8 cellular contexts compared by ENCODE assay signal in genomic region chr16:23182206-23182674, GRCh38. TPM values are rescaled to one million over a fixed set of nuclear protein-coding genes. Genes with fewer than 3 reads are reported as not detected.
A peak's percentile ranks its signal among the peaks of the same experiment; 100 is the strongest.
DNase-seq lines count a peak whose midpoint lies in the region; ATAC-seq and TF ChIP-seq lines count a peak whose summit lies in the region.

No MANE protein-coding gene starts in this region.

- H3K36me3 Mint-ChIP-seq in neural progenitor cell, result no peaks in the 10 kb centered on the region

- peak overlapping the region; percentile 77 for H3K4me3 Mint-ChIP-seq in neural progenitor cell

- intact Hi-C loops in PC-3 (cut with micrococcal nuclease) (loop anchor here (1.0 to 10.0 kb wide), 3 partner anchors 47 to 253 kb away; no protein-coding TSS in a partner anchor), stomach (cut with DNase I; ENCODE audit: low total_unique reads) (loop anchor here (5.0 kb wide), 1 partner anchor 250 kb away; no protein-coding TSS in a partner anchor)

- H4K20me1 ChIP-seq in PC-3 (ENCODE audit: low read length), result no peaks in the 10 kb centered on the region
- peaks cover 10% of the 10 kb centered on the region for H4K20me1 ChIP-seq in neural progenitor cell (ENCODE audit: low read depth)

- no peak overlapping the region for H3K27ac ChIP-seq in PC-3 (ENCODE audit: low read length)
- H3K27ac ChIP-seq in neural progenitor cell, result no peak overlapping the region
- peak overlapping the region in 2 of 5 donors; percentile 64 to 67 for H3K27ac ChIP-seq in stomach

- peak; percentile 95 for DNase-seq in COLO668 (lab: John Stamatoyannopoulos, UW; ENCODE audit: unreplicated experiment)
- peak; percentile 88 for DNase-seq in HuH-7 (ENCODE audit: low spot score)
- DNase-seq in PC-3, result peak; percentile 88
- peak; percentile 22 to 46 for DNase-seq in activated T-helper 1 cell treated with anti-CD3 and anti-CD28 coated beads, Interleukin-2, amount 50 U/mL, for 16 hours (ENCODE audit: low read depth in 1 of 2, low spot score in 1 of 2)
- peak; percentile 16 for DNase-seq in fibroblast of the aortic adventitia (ENCODE audit: low read depth)
- peak; percentile 89 for DNase-seq in neural progenitor cell (ENCODE audit: low spot score)
- DNase-seq in stomach, result peak; percentile 93

- H3K27ac Mint-ChIP-seq in neural progenitor cell, result no peak overlapping the region

- ATAC-seq in GM21381 (IDR thresholded peaks at IDR 0.05; ENCODE audit: unreplicated experiment) (peak; percentile 88), PC-3 (peak; percentile 93)

- TF ChIP-seq CTCF in PC-3 (conservative IDR thresholded peaks at IDR 0.05; ENCODE audit: low read depth, low read length) (peak; percentile 82), fibroblast of the aortic adventitia (IDR thresholded peaks at IDR 0.05; ENCODE audit: insufficient read depth, low read length) (peak; percentile 45), neural progenitor cell (IDR thresholded peaks at IDR 0.05) (peak; percentile 96), stomach (IDR thresholded peaks at IDR 0.05) (peak in 5 of 7 experiments; percentile 64 to 99 (median 98))

- CTCF ChIA-PET in PC-3 (lab: Charles Lee), result interaction anchor here (3.9 kb wide), 1 partner anchor 254 kb away, joined by 21 read pairs; no protein-coding TSS in a partner anchor

- H3K27me3 ChIP-seq in PC-3 (ENCODE audit: low read length) (no peaks in the 10 kb centered on the region), neural progenitor cell (peaks cover 54% of the 10 kb centered on the region), stomach (peaks cover 0 to 84% (median 15%) of the 10 kb centered on the region in 3 donors)

- H3K4me3 ChIP-seq in PC-3 (ENCODE audit: low read length) (peak overlapping the region; percentile 76), fibroblast of the aortic adventitia (ENCODE audit: low read depth, low read length) (no peak overlapping the region), neural progenitor cell (peak overlapping the region; percentile 43), stomach (peak overlapping the region; percentile 49 to 75 (median 50))

- no peak for TF ChIP-seq EP300 in stomach (IDR thresholded peaks at IDR 0.05)

- H3K27me3 Mint-ChIP-seq in neural progenitor cell (ENCODE audit: insufficient read depth, low read depth), result peaks cover 33% of the 10 kb centered on the region

- no peaks in the 10 kb centered on the region for H3K9me2 ChIP-seq in PC-3 (replicated peaks; ENCODE audit: low read length)

- H3K4me1 Mint-ChIP-seq in neural progenitor cell, result peaks cover 4% of the 10 kb centered on the region

- peaks cover 12% of the 10 kb centered on the region for H3K79me2 ChIP-seq in PC-3 (ENCODE audit: low read length)
- H3K79me2 ChIP-seq in neural progenitor cell (ENCODE audit: low read depth), result no peaks in the 10 kb centered on the region

- H3K9ac ChIP-seq in PC-3 (ENCODE audit: low read length), result no peak overlapping the region
- no peak overlapping the region for H3K9ac ChIP-seq in neural progenitor cell

- POLR2A ChIA-PET in PC-3 (lab: Charles Lee; ENCODE audit: unreplicated experiment), result no interaction called here

- no TSS peak for BruUV-seq in PC-3 (replicated peaks; lab: Mats Ljungman, UMichigan)

- H2AFZ ChIP-seq in PC-3 (ENCODE audit: low read length), result peak overlapping the region; percentile 78
- H2AFZ ChIP-seq in neural progenitor cell (replicated peaks), result no peak overlapping the region

- H3F3A ChIP-seq in PC-3 (ENCODE audit: low read length, unreplicated experiment) (no peaks in the 10 kb centered on the region), neural progenitor cell (ENCODE audit: low read depth) (no peaks in the 10 kb centered on the region)

- no peaks in the 10 kb centered on the region for H3K9me3 ChIP-seq in PC-3 (ENCODE audit: low read length)
- H3K9me3 ChIP-seq in neural progenitor cell (ENCODE audit: low read depth), result no peaks in the 10 kb centered on the region
- no peaks in the 10 kb centered on the region for H3K9me3 ChIP-seq in stomach

- peak overlapping the region; percentile 89 for H3K4me2 ChIP-seq in PC-3 (ENCODE audit: low read length)
- peak overlapping the region; percentile 84 for H3K4me2 ChIP-seq in neural progenitor cell

- no peaks in the 10 kb centered on the region for H3K36me3 ChIP-seq in PC-3 (ENCODE audit: low read depth, low read length)
- H3K36me3 ChIP-seq in neural progenitor cell, result no peaks in the 10 kb centered on the region
- no peaks in the 10 kb centered on the region for H3K36me3 ChIP-seq in stomach

- no peak for TF ChIP-seq POLR2A in stomach (IDR thresholded peaks at IDR 0.05)

- H3K4me1 ChIP-seq in PC-3 (ENCODE audit: insufficient read depth, low read length), result no peaks in the 10 kb centered on the region
- H3K4me1 ChIP-seq in neural progenitor cell, result no peaks in the 10 kb centered on the region
- H3K4me1 ChIP-seq in stomach, result peaks cover 13 to 34% (median 28%) of the 10 kb centered on the region in 4 donors

- H3K9me3 Mint-ChIP-seq in neural progenitor cell, result no peaks in the 10 kb centered on the region

- 2 to 6% (median 5%) methylated on average over 25 to 33 of the region's 33 CpGs for WGBS in stomach, 5 donors

RNA-seq across cellular contexts. Expression of gene SCNN1G, which starts 0.3 kb away (rescaled TPM):
- 4.5 and 6.3 TPM in 2 replicates for total RNA-seq in PC-3 (2014; rRNA removed)
- not detected in 2 replicates for total RNA-seq in fibroblast of the aortic adventitia (ENCODE audit: low replicate concordance)
- total RNA-seq in neural progenitor cell (ENCODE audit: low replicate concordance), result not detected in 2 replicates
- 10 to 100 TPM in 3 of 5 donors, 1 to 10 TPM in 2; 3.2 to 20.4 (median 11.3) TPM for total RNA-seq in stomach
- polyA plus RNA-seq in stomach, result 1 to 10 TPM; 3.0 to 8.4 (median 3.9) TPM

RNA-seq across cellular contexts. Expression of gene USP31, which starts 33.0 kb away (rescaled TPM):
- total RNA-seq in PC-3 (2014; rRNA removed) (6.7 and 7.8 TPM in 2 replicates), fibroblast of the aortic adventitia (ENCODE audit: low replicate concordance) (5.2 and 9.0 TPM in 2 replicates), neural progenitor cell (ENCODE audit: low replicate concordance) (7.8 and 9.0 TPM in 2 replicates), stomach (10 to 100 TPM in 2 of 5 donors, 1 to 10 TPM in 3; 3.5 to 18.5 (median 9.9) TPM)
- polyA plus RNA-seq in stomach, result 1 to 10 TPM; 1.7 to 2.8 (median 2.5) TPM

Comparison
In these comparisons a context has a peak if more than half of its experiments do, and no peak if none do; other contexts are left out.
1. DNase-seq: peak in every context shown above with its lines; median percentile 95 in COLO668; 93 in stomach; 89 in neural progenitor cell; 88 in HuH-7; 88 in PC-3; 34 in activated T-helper 1 cell treated with anti-CD3 and anti-CD28 coated beads, Interleukin-2, amount 50 U/mL, for 16 hours; 16 in fibroblast of the aortic adventitia.
2. CTCF ChIP-seq: peak in every context shown above with its lines; median percentile 98 in stomach; 96 in neural progenitor cell; 82 in PC-3; 45 in fibroblast of the aortic adventitia.